ENCODE assay signal across 8 cellular contexts in the genomic region with DNA sequence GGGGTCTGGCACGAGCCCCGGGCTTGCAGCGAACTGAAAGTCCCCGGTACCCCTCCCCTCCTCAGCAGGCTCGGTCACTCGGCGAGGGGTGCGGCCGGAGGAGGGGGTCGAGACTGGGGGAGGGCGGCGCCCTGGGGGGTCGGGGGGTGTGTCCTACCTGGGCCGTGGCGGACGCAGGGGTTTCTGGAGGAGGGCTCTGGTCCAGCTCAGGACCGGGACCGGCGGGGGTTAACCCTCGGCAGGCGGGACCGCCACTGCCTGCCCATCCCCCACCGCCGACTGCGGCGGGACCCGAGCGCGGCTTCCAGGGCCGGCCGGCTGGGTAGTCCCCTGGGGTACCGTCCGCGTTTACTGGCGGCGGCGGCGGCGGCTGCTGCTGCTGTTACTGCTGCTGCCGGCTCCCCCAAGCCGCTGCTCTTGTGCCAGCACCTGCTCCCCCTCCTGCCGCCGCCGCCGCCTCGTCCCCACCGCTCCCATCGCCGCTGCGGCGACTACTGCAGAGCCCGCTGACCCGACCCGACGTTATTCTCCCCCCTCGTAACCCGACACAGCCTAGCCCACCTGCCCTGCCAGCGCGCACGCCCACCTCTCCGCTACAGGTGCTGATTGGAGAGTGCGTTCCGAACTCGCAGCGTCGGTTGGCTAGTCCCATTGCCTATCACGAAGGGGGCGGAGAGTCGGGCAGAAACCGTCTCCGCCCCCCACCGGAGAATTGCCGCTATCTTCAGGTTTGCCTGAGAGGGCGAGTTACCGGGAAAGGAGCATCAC. TPM values are rescaled to one million over a fixed set of nuclear protein-coding genes. Genes with fewer than 3 reads are reported as not detected.
DNase-seq lines count a peak whose midpoint lies in the region; ATAC-seq and TF ChIP-seq lines count a peak whose summit lies in the region.

A gene (minus strand): TSS at position 498 of the 768 bp plus-strand sequence. CDS start 42,161 bp downstream, outside the sequence.

- H3K4me3 Mint-ChIP-seq in CD14-positive monocyte = peak within 1 kb of the TSS; percentile 96 to 98

- H3K27ac ChIP-seq in dorsolateral prefrontal cortex (peak within 1 kb of the TSS; percentile 58 to 97 (median 89)), right lobe of liver (peak within 1 kb of the TSS; percentile 56 to 79 (median 74))

- H3K4me3 ChIP-seq in dorsolateral prefrontal cortex = peak within 1 kb of the TSS; percentile 64 to 99 (median 93)
- H3K4me3 ChIP-seq in right lobe of liver = peak within 1 kb of the TSS; percentile 86 to 96 (median 96)

- TF ChIP-seq CTCF in CD14-positive monocyte (IDR thresholded peaks at IDR 0.05) (no peak), dorsolateral prefrontal cortex (IDR thresholded peaks at IDR 0.05 in 54 of 56, conservative IDR thresholded peaks at IDR 0.05 in 2 of 56; ENCODE audit: low read depth in 1 of 56, partially characterized antibody in 56 of 56) (peak in 32 of 56 donors; percentile 9 to 60 (median 38)), right lobe of liver (IDR thresholded peaks at IDR 0.05) (peak in 3 of 4 donors; percentile 21 to 37 (median 31))

- WGBS in right lobe of liver (ENCODE audit: insufficient coverage, low coverage, low lambda C conversion rate, missing lambda C conversion rate) = 0% methylated on average over 7 of the region's 75 CpGs

- peak; percentile 86 for TF ChIP-seq POLR2A in right lobe of liver (IDR thresholded peaks at IDR 0.05)

- DNase-seq in CD14-positive monocyte (ENCODE audit: low spot score) (peak; percentile 97), NCI-H82 (lab: John Stamatoyannopoulos, UW) (peak; percentile 100), dorsolateral prefrontal cortex (peak; percentile 96 to 99 (median 98)), right lobe of liver (peak; percentile 98 to 99 (median 99))
- DNase-seq in activated CD4-positive, alpha-beta T cell treated with anti-CD3 and anti-CD28 coated beads, Interleukin-2, amount 50 U/mL, for 48 hours = peak; percentile 97 to 98
- peak; percentile 96 to 98 for DNase-seq in stimulated activated CD4-positive, alpha-beta T cell treated with anti-CD3 and anti-CD28 coated beads, Interleukin-4, amount 100 ng/mL, for 4 hours

- H3K4me1 ChIP-seq in right lobe of liver = peaks cover 0 to 7% (median 0%) of the 10 kb centered on the region in 4 donors

- H3K27me3 Mint-ChIP-seq in CD14-positive monocyte (ENCODE audit: low read depth in 3 of 3) = peaks cover 2 to 7% (median 3%) of the 10 kb centered on the region in 3 donors

- ATAC-seq in GM19397 (IDR thresholded peaks at IDR 0.05; ENCODE audit: unreplicated experiment) = peak; percentile 98
- ATAC-seq in HG03571 (IDR thresholded peaks at IDR 0.05; ENCODE audit: unreplicated experiment) = peak; percentile 95
- peak; percentile 98 to 99 (median 98) for ATAC-seq in right lobe of liver

- H3K9me3 Mint-ChIP-seq in CD14-positive monocyte = no peaks in the 10 kb centered on the region

- H3K36me3 Mint-ChIP-seq in CD14-positive monocyte = no peaks in the 10 kb centered on the region

- peaks cover 43% of the 10 kb centered on the region for H3K4me1 Mint-ChIP-seq in CD14-positive monocyte

- H3K36me3 ChIP-seq in right lobe of liver = no peaks in the 10 kb centered on the region

- H3K9me3 ChIP-seq in right lobe of liver = no peaks in the 10 kb centered on the region

- intact Hi-C loops in CD14-positive monocyte (cut with micrococcal nuclease) (loop anchor here (5.0 to 10.0 kb wide), 4 partner anchors 183 to 428 kb away; a partner anchor contains a TSS), dorsolateral prefrontal cortex (cut with DNase I) (loop anchor here (5.0 to 10.0 kb wide), 3 partner anchors 183 to 346 kb away; a partner anchor contains a TSS), right lobe of liver (cut with DNase I) (loop anchor here (10.0 kb wide), 2 partner anchors 216 to 226 kb away; no protein-coding TSS in a partner anchor)

- H3K27ac Mint-ChIP-seq in CD14-positive monocyte = peak within 1 kb of the TSS; percentile 81 to 96 (median 92)

- H3K27me3 ChIP-seq in dorsolateral prefrontal cortex (no peaks in the 10 kb centered on the region), right lobe of liver (no peaks in the 10 kb centered on the region)

RNA-seq across cellular contexts. Expression of the gene that starts here (rescaled TPM):
- polyA plus RNA-seq in CD14-positive monocyte = 1 to 10 TPM; 3.7 to 5.7 TPM
- total RNA-seq in dorsolateral prefrontal cortex (100 to 1,000 TPM in 87 of 120 experiments, 10 to 100 TPM in 33; 66.0 to 146 (median 112) TPM), right lobe of liver (1 to 10 TPM; 4.9 to 6.8 (median 5.5) TPM)

Comparison
In these comparisons a context has a peak if more than half of its experiments do, and no peak if none do; other contexts are left out.
1. Peak in every context shown above with its lines: DNase-seq, ATAC-seq, H3K4me3 ChIP-seq and H3K27ac ChIP-seq.
2. RNA of the gene that starts here (total RNA-seq): 66.0 to 146 TPM in dorsolateral prefrontal cortex; 4.9 to 6.8 TPM in right lobe of liver; every median in the first group is over 4 times any median in the second.